ENCODE assay signal across 1 cellular context in genomic region chr12:52217223-52217622, GRCh38.
TF ChIP-seq lines count a peak whose summit lies in the region.

No MANE protein-coding gene starts in this region.

TF ChIP-seq in WTC11, 78 proteins besides CTCF, POLR2A, EP300 and RAD21 (continued from another document):
- no peak for TF ChIP-seq E2F4 (CRISPR knock-in tag; IDR thresholded peaks at IDR 0.05; ENCODE audit: borderline replicate concordance, low read depth)
- TF ChIP-seq TP53 (CRISPR knock-in tag; IDR thresholded peaks at IDR 0.05), result no peak
